29 cellular contexts compared by ENCODE assay signal in genomic region chr4:73723945-73724344, GRCh38. TPM values are rescaled to one million over a fixed set of nuclear protein-coding genes. Genes with fewer than 3 reads are reported as not detected.
"Had no signal": no experiment of that assay in that cellular context is flagged by ENCODE, and none has a peak within 500 bp of the region (broad histone marks: within the 10 kb centered on the region; RNA-seq: fewer than 3 reads in every experiment).

No MANE protein-coding gene starts in this region.

- H3K27ac Mint-ChIP-seq: activated B cell treated with CpG ODN at 0.5 μM for 24 hours; activated CD8-positive, alpha-beta T cell treated with anti-CD3 and anti-CD28 coated beads for 36 hours; activated T-helper 17 cell treated with anti-CD3 and anti-CD28 coated beads, Interleukin-2, amount 50 U/mL, for 72 hours; endodermal cell; naive B cell; nephron progenitor cell; progenitor cell of endocrine pancreas; stimulated activated effector memory CD8-positive, alpha-beta T cell treated with anti-CD3 and anti-CD28 coated beads, Interleukin-12 subunit alpha, Interleukin-12 subunit beta, amount 100 ng/mL, for 72 hours; stimulated activated naive CD8-positive, alpha-beta T cell treated with anti-CD3 and anti-CD28 coated beads, Interleukin-15, Interleukin-2, amounts not matched to agents 100 ng/mL and 50 ng/mL, for 24 hours; T-helper 17 cell; type B pancreatic cell had no signal

- H3K9me3 ChIP-seq: esophagus squamous epithelium, ovary, sigmoid colon, thoracic aorta, uterus had no signal

- H3K4me3 Mint-ChIP-seq: activated B cell treated with CpG ODN at 0.5 μM for 24 hours; activated CD8-positive, alpha-beta T cell treated with anti-CD3 and anti-CD28 coated beads for 36 hours; activated T-cell treated with anti-CD3 and anti-CD28 coated beads, Interleukin-2, amount 50 U/mL, for 4 hours; activated T-helper 17 cell treated with anti-CD3 and anti-CD28 coated beads, Interleukin-2, amount 50 U/mL, for 72 hours; endodermal cell; naive B cell; nephron progenitor cell; stimulated activated effector memory CD8-positive, alpha-beta T cell treated with anti-CD3 and anti-CD28 coated beads, Interleukin-12 subunit alpha, Interleukin-12 subunit beta, amount 100 ng/mL, for 72 hours; stimulated activated naive CD8-positive, alpha-beta T cell treated with anti-CD3 and anti-CD28 coated beads, Interleukin-15, Interleukin-2, amounts not matched to agents 100 ng/mL and 50 ng/mL, for 24 hours; T-helper 17 cell; type B pancreatic cell had no signal

- H3K4me3 ChIP-seq: esophagus squamous epithelium, ovary, sigmoid colon, thoracic aorta, uterus had no signal

- H3K4me1 ChIP-seq: uterus had no signal

- H3K36me3 Mint-ChIP-seq: naive B cell; stimulated activated effector memory CD8-positive, alpha-beta T cell treated with anti-CD3 and anti-CD28 coated beads, Interleukin-12 subunit alpha, Interleukin-12 subunit beta, amount 100 ng/mL, for 72 hours; type B pancreatic cell had no signal

- H3K27me3 ChIP-seq: esophagus squamous epithelium, ovary, sigmoid colon, uterus had no signal

- H3K36me3 ChIP-seq: esophagus squamous epithelium, ovary, sigmoid colon, thoracic aorta, uterus had no signal

- H3K4me1 Mint-ChIP-seq: activated B cell treated with CpG ODN at 0.5 μM for 24 hours; activated T-helper 17 cell treated with anti-CD3 and anti-CD28 coated beads, Interleukin-2, amount 50 U/mL, for 72 hours; endodermal cell; naive B cell; nephron progenitor cell; stimulated activated effector memory CD8-positive, alpha-beta T cell treated with anti-CD3 and anti-CD28 coated beads, Interleukin-12 subunit alpha, Interleukin-12 subunit beta, amount 100 ng/mL, for 72 hours; T-helper 17 cell had no signal

- H3K27ac ChIP-seq: esophagus squamous epithelium, ovary, sigmoid colon, thoracic aorta, uterus had no signal

- DNase-seq: activated B cell treated with CpG ODN at 0.5 μM for 24 hours; activated CD4-positive, alpha-beta T cell treated with anti-CD3 and anti-CD28 coated beads, Interleukin-2, amount 50 U/mL, for 1 hour; activated CD8-positive, alpha-beta T cell treated with anti-CD3 and anti-CD28 coated beads for 36 hours; activated gamma-delta T cell treated with Interleukin-2 at 50 U/mL for 16 hours; activated naive CD4-positive, alpha-beta T cell treated with anti-CD3 and anti-CD28 coated beads, Interleukin-2, amount 50 U/mL, for 16 hours; activated T-cell treated with anti-CD3 and anti-CD28 coated beads, Interleukin-2, amount 50 U/mL, for 4 hours; amniotic stem cell; central memory CD4-positive, alpha-beta T cell; endodermal cell; esophagus squamous epithelium; left cardiac atrium; left ventricle myocardium superior; naive B cell; nephron progenitor cell; ovary; sigmoid colon; small intestine; stimulated activated CD4-positive, alpha-beta T cell treated with anti-CD3 and anti-CD28 coated beads, Interleukin-4, amount 100 ng/mL, for 24 hours; T-helper 17 cell; T1000; uterus had no signal

- FAIRE-seq: frontal cortex, islet of Langerhans, small intestine had no signal

- H3K9me3 Mint-ChIP-seq: activated B cell treated with CpG ODN at 0.5 μM for 24 hours; activated CD8-positive, alpha-beta T cell treated with anti-CD3 and anti-CD28 coated beads for 36 hours; activated T-cell treated with anti-CD3 and anti-CD28 coated beads, Interleukin-2, amount 50 U/mL, for 4 hours; activated T-helper 17 cell treated with anti-CD3 and anti-CD28 coated beads, Interleukin-2, amount 50 U/mL, for 72 hours; endodermal cell; naive B cell; nephron progenitor cell; stimulated activated naive CD8-positive, alpha-beta T cell treated with anti-CD3 and anti-CD28 coated beads, Interleukin-15, Interleukin-2, amounts not matched to agents 100 ng/mL and 50 ng/mL, for 24 hours; type B pancreatic cell had no signal

- H3K27me3 Mint-ChIP-seq: activated CD8-positive, alpha-beta T cell treated with anti-CD3 and anti-CD28 coated beads for 36 hours; activated T-helper 17 cell treated with anti-CD3 and anti-CD28 coated beads, Interleukin-2, amount 50 U/mL, for 72 hours; progenitor cell of endocrine pancreas; stimulated activated naive CD8-positive, alpha-beta T cell treated with anti-CD3 and anti-CD28 coated beads, Interleukin-15, Interleukin-2, amounts not matched to agents 100 ng/mL and 50 ng/mL, for 24 hours had no signal

RNA-seq across cellular contexts. Expression of gene CXCL8, which starts 16.4 kb away (rescaled TPM):
- total RNA-seq: endodermal cell had no signal
